12 cellular contexts compared by ENCODE assay signal in genomic region chr7:111029141-111029572, GRCh38.
DNase-seq lines count a peak whose midpoint lies in the region; ATAC-seq and TF ChIP-seq lines count a peak whose summit lies in the region.
"Had no signal": no experiment of that assay in that cellular context is flagged by ENCODE, and none has a peak within 500 bp of the region (broad histone marks: within the 10 kb centered on the region; RNA-seq: fewer than 3 reads in every experiment).

No MANE protein-coding gene starts in this region.

- TF ChIP-seq CTCF in GM10266 (IDR thresholded peaks at IDR 0.05; ENCODE audit: control insufficient read depth, insufficient read depth, low read depth, missing control alignments) = no peak

- H3K36me3 ChIP-seq in skeletal muscle satellite cell (ENCODE audit: insufficient read depth, low read length) = no peaks in the 10 kb centered on the region
- H3K36me3 ChIP-seq: suprapubic skin had no signal

- peak overlapping the region; percentile 16 for H3K4me2 ChIP-seq in skeletal muscle satellite cell (ENCODE audit: low read length)

- intact Hi-C loops in activated CD4-positive, alpha-beta T cell treated with anti-CD3 and anti-CD28 coated beads, Interleukin-2, amount 10 ng/mL, durations not matched to agents 24 days and 14 days (cut with micrococcal nuclease) = loop anchor here (1.0 to 5.0 kb wide), 8 partner anchors 16 to 203 kb away; no protein-coding TSS in a partner anchor

- peak overlapping the region; percentile 68 for H3K4me3 Mint-ChIP-seq in activated CD4-positive, alpha-beta T cell treated with anti-CD3 and anti-CD28 coated beads, Interleukin-2, amount 10 ng/mL, durations not matched to agents 24 days and 14 days
- no peak overlapping the region for H3K4me3 Mint-ChIP-seq in activated CD4-positive, alpha-beta memory T cell treated with anti-CD3 and anti-CD28 coated beads, Interleukin-2, amount 10 ng/mL, durations not matched to agents 7 days and 5 days
- H3K4me3 Mint-ChIP-seq: naive B cell had no signal

- DNase-seq in activated CD4-positive, alpha-beta T cell treated with anti-CD3 and anti-CD28 coated beads, Interleukin-2, amount 10 ng/mL, durations not matched to agents 24 days and 14 days = no peak
- DNase-seq in activated CD4-positive, alpha-beta T cell treated with anti-CD3 and anti-CD28 coated beads for 4 hours = no peak
- no peak for DNase-seq in activated CD4-positive, alpha-beta memory T cell treated with anti-CD3 and anti-CD28 coated beads, Interleukin-2, amount 10 ng/mL, durations not matched to agents 7 days and 5 days
- DNase-seq in anterior cingulate cortex (lab: John Stamatoyannopoulos, UW) (no peak), GM10266 (ENCODE audit: extremely low spot score) (no peak)
- DNase-seq: activated effector memory CD4-positive, alpha-beta T cell treated with Interleukin-2 at 50 U/mL for 16 hours; naive B cell; SW 1271 had no signal

- H3K27me3 Mint-ChIP-seq in activated CD4-positive, alpha-beta T cell treated with anti-CD3 and anti-CD28 coated beads, Interleukin-2, amount 10 ng/mL, durations not matched to agents 24 days and 14 days = no peaks in the 10 kb centered on the region
- no peaks in the 10 kb centered on the region for H3K27me3 Mint-ChIP-seq in activated CD4-positive, alpha-beta memory T cell treated with anti-CD3 and anti-CD28 coated beads, Interleukin-2, amount 10 ng/mL, durations not matched to agents 7 days and 5 days
- H3K27me3 Mint-ChIP-seq: naive B cell had no signal

- peaks cover 60% of the 10 kb centered on the region for H3K4me1 Mint-ChIP-seq in activated CD4-positive, alpha-beta T cell treated with anti-CD3 and anti-CD28 coated beads, Interleukin-2, amount 10 ng/mL, durations not matched to agents 24 days and 14 days
- peaks cover 57% of the 10 kb centered on the region for H3K4me1 Mint-ChIP-seq in activated CD4-positive, alpha-beta memory T cell treated with anti-CD3 and anti-CD28 coated beads, Interleukin-2, amount 10 ng/mL, durations not matched to agents 7 days and 5 days

- no peaks in the 10 kb centered on the region for H3K9me3 ChIP-seq in skeletal muscle satellite cell (replicated peaks; ENCODE audit: low read length)
- H3K9me3 ChIP-seq: suprapubic skin had no signal

- H3K9me3 Mint-ChIP-seq in activated CD4-positive, alpha-beta T cell treated with anti-CD3 and anti-CD28 coated beads, Interleukin-2, amount 10 ng/mL, durations not matched to agents 24 days and 14 days = peaks cover 3% of the 10 kb centered on the region
- no peaks in the 10 kb centered on the region for H3K9me3 Mint-ChIP-seq in activated CD4-positive, alpha-beta memory T cell treated with anti-CD3 and anti-CD28 coated beads, Interleukin-2, amount 10 ng/mL, durations not matched to agents 7 days and 5 days
- H3K9me3 Mint-ChIP-seq: naive B cell had no signal

- H3K36me3 Mint-ChIP-seq in activated CD4-positive, alpha-beta T cell treated with anti-CD3 and anti-CD28 coated beads, Interleukin-2, amount 10 ng/mL, durations not matched to agents 24 days and 14 days (ENCODE audit: low read depth) = peaks cover 10% of the 10 kb centered on the region
- H3K36me3 Mint-ChIP-seq in activated CD4-positive, alpha-beta memory T cell treated with anti-CD3 and anti-CD28 coated beads, Interleukin-2, amount 10 ng/mL, durations not matched to agents 7 days and 5 days (ENCODE audit: low read depth) = peaks cover 8% of the 10 kb centered on the region
- H3K36me3 Mint-ChIP-seq: naive B cell had no signal

- peaks cover 19% of the 10 kb centered on the region for H3K4me1 ChIP-seq in skeletal muscle satellite cell (ENCODE audit: control insufficient read depth, insufficient read depth, low read length)

- peak overlapping the region; percentile 96 for H3K27ac Mint-ChIP-seq in activated CD4-positive, alpha-beta T cell treated with anti-CD3 and anti-CD28 coated beads, Interleukin-2, amount 10 ng/mL, durations not matched to agents 24 days and 14 days
- peak overlapping the region; percentile 64 for H3K27ac Mint-ChIP-seq in activated CD4-positive, alpha-beta memory T cell treated with anti-CD3 and anti-CD28 coated beads, Interleukin-2, amount 10 ng/mL, durations not matched to agents 7 days and 5 days
- H3K27ac Mint-ChIP-seq: naive B cell had no signal

- no peak overlapping the region for H3K9ac ChIP-seq in skeletal muscle satellite cell (ENCODE audit: low read depth, low read length)

- ATAC-seq in HG03025 (IDR thresholded peaks at IDR 0.05; ENCODE audit: low FRiP score, unreplicated experiment) = peak; percentile 7
- ATAC-seq in GM19023 (IDR thresholded peaks at IDR 0.05; ENCODE audit: unreplicated experiment) = no peak

- no peaks in the 10 kb centered on the region for H3K27me3 ChIP-seq in skeletal muscle satellite cell (ENCODE audit: control insufficient read depth, insufficient read depth, low read length)
- H3K27me3 ChIP-seq: suprapubic skin had no signal

- H3K4me3 ChIP-seq in skeletal muscle satellite cell (ENCODE audit: low read length) = no peak overlapping the region
- H3K4me3 ChIP-seq: suprapubic skin had no signal

- CTCF ChIA-PET in activated CD4-positive, alpha-beta memory T cell treated with anti-CD3 and anti-CD28 coated beads, Interleukin-2, amount 10 ng/mL, durations not matched to agents 7 days and 5 days (lab: Charles Lee) = interaction anchor here (1.0 to 2.8 kb wide), 4 partner anchors 17 to 58 kb away, joined by 3 to 10 read pairs (median 4); no protein-coding TSS in a partner anchor

- POLR2A ChIA-PET in activated CD4-positive, alpha-beta memory T cell treated with anti-CD3 and anti-CD28 coated beads, Interleukin-2, amount 10 ng/mL, durations not matched to agents 7 days and 5 days (lab: Charles Lee) = interaction anchor here (0.9 to 5.1 kb wide), 7 partner anchors 9 to 63 kb away, joined by 3 to 54 read pairs (median 7); no protein-coding TSS in a partner anchor
